ENCODE assay signal across 1 cellular context in the genomic region with DNA sequence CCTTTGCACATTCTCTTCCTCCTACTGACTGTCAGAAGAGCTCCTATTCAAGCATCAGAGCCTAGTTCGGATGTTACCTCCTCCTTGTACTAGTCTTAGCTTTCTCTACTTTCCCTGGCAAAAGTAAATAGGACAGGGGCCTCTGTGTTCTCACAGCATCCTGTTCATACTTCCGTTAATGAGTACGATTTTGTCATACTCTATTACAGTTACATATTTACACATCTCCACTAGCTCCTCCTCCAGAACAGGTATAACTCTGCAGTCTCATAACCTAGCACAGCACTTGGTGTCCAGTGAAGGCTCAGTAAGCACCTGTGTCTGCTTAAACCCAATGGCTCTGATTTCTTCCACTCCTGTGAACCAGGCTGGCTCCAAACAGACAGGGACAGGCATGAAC.
TF ChIP-seq lines count a peak whose summit lies in the region.

No MANE protein-coding gene starts in this region.

TF ChIP-seq in GM23338, 12 proteins besides CTCF, POLR2A, EP300 and RAD21 (continued from another document):
- TF ChIP-seq, protein P1, sequence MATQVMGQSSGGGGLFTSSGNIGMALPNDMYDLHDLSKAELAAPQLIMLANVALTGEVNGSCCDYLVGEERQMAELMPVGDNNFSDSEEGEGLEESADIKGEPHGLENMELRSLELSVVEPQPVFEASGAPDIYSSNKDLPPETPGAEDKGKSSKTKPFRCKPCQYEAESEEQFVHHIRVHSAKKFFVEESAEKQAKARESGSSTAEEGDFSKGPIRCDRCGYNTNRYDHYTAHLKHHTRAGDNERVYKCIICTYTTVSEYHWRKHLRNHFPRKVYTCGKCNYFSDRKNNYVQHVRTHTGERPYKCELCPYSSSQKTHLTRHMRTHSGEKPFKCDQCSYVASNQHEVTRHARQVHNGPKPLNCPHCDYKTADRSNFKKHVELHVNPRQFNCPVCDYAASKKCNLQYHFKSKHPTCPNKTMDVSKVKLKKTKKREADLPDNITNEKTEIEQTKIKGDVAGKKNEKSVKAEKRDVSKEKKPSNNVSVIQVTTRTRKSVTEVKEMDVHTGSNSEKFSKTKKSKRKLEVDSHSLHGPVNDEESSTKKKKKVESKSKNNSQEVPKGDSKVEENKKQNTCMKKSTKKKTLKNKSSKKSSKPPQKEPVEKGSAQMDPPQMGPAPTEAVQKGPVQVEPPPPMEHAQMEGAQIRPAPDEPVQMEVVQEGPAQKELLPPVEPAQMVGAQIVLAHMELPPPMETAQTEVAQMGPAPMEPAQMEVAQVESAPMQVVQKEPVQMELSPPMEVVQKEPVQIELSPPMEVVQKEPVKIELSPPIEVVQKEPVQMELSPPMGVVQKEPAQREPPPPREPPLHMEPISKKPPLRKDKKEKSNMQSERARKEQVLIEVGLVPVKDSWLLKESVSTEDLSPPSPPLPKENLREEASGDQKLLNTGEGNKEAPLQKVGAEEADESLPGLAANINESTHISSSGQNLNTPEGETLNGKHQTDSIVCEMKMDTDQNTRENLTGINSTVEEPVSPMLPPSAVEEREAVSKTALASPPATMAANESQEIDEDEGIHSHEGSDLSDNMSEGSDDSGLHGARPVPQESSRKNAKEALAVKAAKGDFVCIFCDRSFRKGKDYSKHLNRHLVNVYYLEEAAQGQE (IDR thresholded peaks at IDR 0.05; ENCODE audit: unreplicated experiment): no peak
- TF ChIP-seq CREB1 (CRISPR knock-in tag; IDR thresholded peaks at IDR 0.05; ENCODE audit: low read depth) (no peak), EZH2phosphoT487 (IDR thresholded peaks at IDR 0.05; ENCODE audit: unreplicated experiment) (no peak), STAT1 (IDR thresholded peaks at IDR 0.05; ENCODE audit: unreplicated experiment) (no peak), ZNF462 (CRISPR knock-in tag; IDR thresholded peaks at IDR 0.05) (no peak), EZH2 (IDR thresholded peaks at IDR 0.05; ENCODE audit: low read depth, unreplicated experiment) (no peak), POLR2AphosphoS5 (IDR thresholded peaks at IDR 0.05; ENCODE audit: low read depth) (no peak)
